1 cellular context compared by ENCODE assay signal in the genomic region with DNA sequence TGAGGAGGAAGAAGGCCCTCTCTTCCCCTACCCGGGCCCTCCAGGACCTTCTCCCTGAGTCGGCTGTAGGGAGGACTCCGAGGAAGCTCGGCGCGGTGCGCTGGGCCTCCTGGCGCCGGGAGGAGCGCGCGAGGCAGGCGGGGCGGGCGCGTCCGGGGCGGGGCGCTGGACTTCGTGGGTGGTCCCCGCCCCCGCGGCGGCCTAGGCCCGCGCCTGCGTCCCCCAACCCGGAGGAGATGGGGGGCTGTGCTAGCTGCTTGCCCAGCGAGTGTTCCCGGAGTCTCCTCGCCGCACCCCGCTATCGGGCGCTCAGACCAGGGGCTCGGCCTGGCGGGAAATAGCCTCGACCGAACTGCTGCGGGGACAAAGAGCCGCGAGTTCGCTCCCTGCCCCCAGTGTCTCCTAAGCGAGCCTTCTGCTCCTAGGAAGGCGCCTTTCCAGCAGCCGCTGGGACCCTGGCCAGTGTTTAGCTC.
A peak's percentile ranks its signal among the peaks of the same experiment; 100 is the strongest.
TF ChIP-seq lines count a peak whose summit lies in the region.

No MANE protein-coding gene starts in this region.

TF ChIP-seq in GM12878, 131 proteins besides CTCF, POLR2A, EP300 and RAD21 (continued from another document):
- TF ChIP-seq NFXL1 (IDR thresholded peaks at IDR 0.05; ENCODE audit: borderline replicate concordance) (peak; percentile 88), ZBED1 (IDR thresholded peaks at IDR 0.05; ENCODE audit: borderline replicate concordance) (no peak), SIX5 (IDR thresholded peaks at IDR 0.05; ENCODE audit: low read depth, low read length, severe bottlenecking) (no peak)
- TF ChIP-seq, protein P1, sequence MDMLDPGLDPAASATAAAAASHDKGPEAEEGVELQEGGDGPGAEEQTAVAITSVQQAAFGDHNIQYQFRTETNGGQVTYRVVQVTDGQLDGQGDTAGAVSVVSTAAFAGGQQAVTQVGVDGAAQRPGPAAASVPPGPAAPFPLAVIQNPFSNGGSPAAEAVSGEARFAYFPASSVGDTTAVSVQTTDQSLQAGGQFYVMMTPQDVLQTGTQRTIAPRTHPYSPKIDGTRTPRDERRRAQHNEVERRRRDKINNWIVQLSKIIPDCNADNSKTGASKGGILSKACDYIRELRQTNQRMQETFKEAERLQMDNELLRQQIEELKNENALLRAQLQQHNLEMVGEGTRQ (IDR thresholded peaks at IDR 0.05; ENCODE audit: borderline replicate concordance, low read depth, low read length), result no peak
- TF ChIP-seq, protein P2, sequence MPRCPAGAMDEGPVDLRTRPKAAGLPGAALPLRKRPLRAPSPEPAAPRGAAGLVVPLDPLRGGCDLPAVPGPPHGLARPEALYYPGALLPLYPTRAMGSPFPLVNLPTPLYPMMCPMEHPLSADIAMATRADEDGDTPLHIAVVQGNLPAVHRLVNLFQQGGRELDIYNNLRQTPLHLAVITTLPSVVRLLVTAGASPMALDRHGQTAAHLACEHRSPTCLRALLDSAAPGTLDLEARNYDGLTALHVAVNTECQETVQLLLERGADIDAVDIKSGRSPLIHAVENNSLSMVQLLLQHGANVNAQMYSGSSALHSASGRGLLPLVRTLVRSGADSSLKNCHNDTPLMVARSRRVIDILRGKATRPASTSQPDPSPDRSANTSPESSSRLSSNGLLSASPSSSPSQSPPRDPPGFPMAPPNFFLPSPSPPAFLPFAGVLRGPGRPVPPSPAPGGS (IDR thresholded peaks at IDR 0.05; ENCODE audit: borderline replicate concordance, insufficient read depth, low read depth, low read length, poor library complexity, severe bottlenecking), result peak; percentile 11
